In genomic region chr4:22237846-22238513, GRCh38 we compare ENCODE assay signal across 11 cellular contexts.
DNase-seq lines count a peak whose midpoint lies in the region; ATAC-seq lines count a peak whose summit lies in the region.
"Had no signal": no experiment of that assay in that cellular context is flagged by ENCODE, and none has a peak within 500 bp of the region (broad histone marks: within the 10 kb centered on the region; RNA-seq: fewer than 3 reads in every experiment).

No MANE protein-coding gene starts in this region.

- peak overlapping the region in 8 of 10 donors; percentile 10 to 81 (median 61) for H3K27ac Mint-ChIP-seq in naive thymus-derived CD8-positive, alpha-beta T cell
- H3K27ac Mint-ChIP-seq: activated CD4-positive, alpha-beta memory T cell treated with anti-CD3 and anti-CD28 coated beads for 36 hours; IgD-negative memory B cell had no signal

- H3K27me3 Mint-ChIP-seq in naive thymus-derived CD8-positive, alpha-beta T cell = peaks cover 0 to 14% (median 5%) of the 10 kb centered on the region in 5 donors
- H3K27me3 Mint-ChIP-seq: activated CD4-positive, alpha-beta memory T cell treated with anti-CD3 and anti-CD28 coated beads for 36 hours; IgD-negative memory B cell had no signal

- peak overlapping the region; percentile 24 for H3K9ac ChIP-seq in endocrine pancreas (ENCODE audit: control insufficient read depth, insufficient read depth, low read length)

- no peaks in the 10 kb centered on the region for H3K36me3 ChIP-seq in endocrine pancreas (ENCODE audit: control insufficient read depth, insufficient read depth, low read length)

- POLR2A ChIA-PET in naive thymus-derived CD8-positive, alpha-beta T cell (lab: Charles Lee) = no interaction called here

- H3K4me3 Mint-ChIP-seq in naive thymus-derived CD8-positive, alpha-beta T cell = peak overlapping the region; percentile 57 to 83 (median 70)
- H3K4me3 Mint-ChIP-seq: activated CD4-positive, alpha-beta memory T cell treated with anti-CD3 and anti-CD28 coated beads for 36 hours had no signal

- H3K9me3 ChIP-seq in endocrine pancreas (ENCODE audit: control insufficient read depth, low read length) = no peaks in the 10 kb centered on the region

- DNase-seq in COLO668 (lab: John Stamatoyannopoulos, UW; ENCODE audit: unreplicated experiment) (peak; percentile 64), NCI-H1092 treated with DMSO at 0.1 percent for 48 hours (lab: John Stamatoyannopoulos, UW) (peak; percentile 69), foreskin melanocyte (no peak)
- DNase-seq in naive thymus-derived CD8-positive, alpha-beta T cell = peak in 2 of 10 donors; percentile 2 to 13
- DNase-seq: NCI-H510A had no signal

- no peaks in the 10 kb centered on the region for H3K4me1 ChIP-seq in endocrine pancreas (ENCODE audit: control insufficient read depth, insufficient read depth, low read length)

- no peaks in the 10 kb centered on the region for H3K27me3 ChIP-seq in endocrine pancreas (ENCODE audit: control insufficient read depth, insufficient read depth, low read length)

- H3K4me3 ChIP-seq in endocrine pancreas (ENCODE audit: control insufficient read depth, insufficient read depth, low read length) = peak overlapping the region; percentile 40

- H3K4me1 Mint-ChIP-seq in naive thymus-derived CD8-positive, alpha-beta T cell = peaks cover 0 to 1% (median 0%) of the 10 kb centered on the region in 4 donors
- H3K4me1 Mint-ChIP-seq: IgD-negative memory B cell had no signal

- H3K9me3 Mint-ChIP-seq in naive thymus-derived CD8-positive, alpha-beta T cell = peaks cover 0 to 4% (median 0%) of the 10 kb centered on the region in 9 donors

- peak in 1 of 2 donors; percentile 37 for ATAC-seq in naive thymus-derived CD8-positive, alpha-beta T cell
- ATAC-seq in HG03025 (IDR thresholded peaks at IDR 0.05; ENCODE audit: low FRiP score, unreplicated experiment) (no peak), HG02759 (IDR thresholded peaks at IDR 0.05; ENCODE audit: unreplicated experiment) (no peak), GM19463 (IDR thresholded peaks at IDR 0.05; ENCODE audit: unreplicated experiment) (no peak)

- no peaks in the 10 kb centered on the region for H3K36me3 Mint-ChIP-seq in naive thymus-derived CD8-positive, alpha-beta T cell
- H3K36me3 Mint-ChIP-seq: activated CD4-positive, alpha-beta memory T cell treated with anti-CD3 and anti-CD28 coated beads for 36 hours; IgD-negative memory B cell had no signal
